Comparison of ENCODE assay signal across 8 cellular contexts in the genomic region with DNA sequence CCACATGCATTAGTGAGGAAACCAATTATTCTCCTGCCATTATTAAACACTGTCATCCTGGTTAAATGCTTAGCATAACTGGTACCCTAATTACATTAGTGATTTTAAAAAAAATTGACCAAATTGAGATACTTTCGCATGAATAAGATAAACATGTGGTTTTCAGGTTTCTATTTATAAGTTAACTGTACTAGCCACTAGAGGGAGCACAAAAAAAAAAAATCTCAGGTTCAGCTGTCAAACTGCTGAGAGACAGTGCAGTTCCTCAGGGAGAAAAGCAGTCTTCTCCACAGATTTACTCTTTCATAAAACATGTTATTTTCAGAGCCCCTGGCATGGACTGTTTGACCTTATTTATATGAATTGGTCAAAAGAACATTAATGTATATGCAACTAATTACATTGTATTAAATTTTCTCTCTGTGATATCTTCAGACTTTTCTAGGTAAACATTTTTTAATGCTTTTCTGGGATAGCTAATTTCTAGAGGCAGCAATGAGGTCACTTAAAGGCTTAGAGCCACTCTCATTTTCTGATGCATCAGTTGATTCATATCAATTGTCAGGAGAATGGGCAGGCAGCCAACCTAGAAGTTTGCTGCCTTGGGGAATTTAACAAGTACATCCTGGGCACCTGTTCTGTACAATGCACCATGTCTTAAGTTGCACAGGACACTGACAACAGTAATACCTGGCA.
DNase-seq lines count a peak whose midpoint lies in the region; ATAC-seq, FAIRE-seq and TF ChIP-seq lines count a peak whose summit lies in the region.

No MANE protein-coding gene starts in this region.

- intact Hi-C loops in body of pancreas (cut with DNase I), result loop anchor here (5.0 kb wide), 1 partner anchor 222 kb away; no protein-coding TSS in a partner anchor
- intact Hi-C loops in kidney (cut with DNase I), result no loop called here
- intact Hi-C loops in upper lobe of right lung (cut with DNase I), result loop anchor here (5.0 kb wide), 1 partner anchor 222 kb away; no protein-coding TSS in a partner anchor

- peak; percentile 94 for FAIRE-seq in kidney (lab: Jason Lieb, UNC)

- POLR2A ChIA-PET in AG04450 (lab: Yijun Ruan, JAX), result interaction anchor here (1.1 kb wide), 1 partner anchor 220 kb away, joined by 5 read pairs; no protein-coding TSS in a partner anchor

- no peak overlapping the region for H3K9ac ChIP-seq in kidney (ENCODE audit: low read length in 2 of 2)

- H3K9me3 ChIP-seq in AG04450 (ENCODE audit: control insufficient read depth, insufficient read depth, low read length) (no peaks in the 10 kb centered on the region), body of pancreas (no peaks in the 10 kb centered on the region), kidney (ENCODE audit: control insufficient read depth in 1 of 2, low read length in 2 of 2) (no peaks in the 10 kb centered on the region), upper lobe of right lung (no peaks in the 10 kb centered on the region)

- CTCF ChIA-PET in AG04450 (lab: Charles Lee), result interaction anchor here (0.5 to 3.4 kb wide), 38 partner anchors 9 to 1460 kb away, joined by 3 to 152 read pairs (median 4); a partner anchor contains a TSS

- no peak for TF ChIP-seq POLR2A in body of pancreas (IDR thresholded peaks at IDR 0.05)

- ATAC-seq in GM18498 (IDR thresholded peaks at IDR 0.05; ENCODE audit: unreplicated experiment) (peak; percentile 80), HG02973 (IDR thresholded peaks at IDR 0.05; ENCODE audit: unreplicated experiment) (peak; percentile 69), body of pancreas (peak; percentile 56), upper lobe of right lung (peak; percentile 72)

- H3K27me3 ChIP-seq in AG04450 (ENCODE audit: control insufficient read depth, insufficient read depth, low read length), result no peaks in the 10 kb centered on the region
- H3K27me3 ChIP-seq in body of pancreas, result no peaks in the 10 kb centered on the region
- no peaks in the 10 kb centered on the region for H3K27me3 ChIP-seq in upper lobe of right lung

- H3K4me3 ChIP-seq in AG04450 (ENCODE audit: low read depth, low read length) (no peak overlapping the region), body of pancreas (no peak overlapping the region), kidney (ENCODE audit: low read length in 2 of 2) (no peak overlapping the region), upper lobe of right lung (no peak overlapping the region)

- DNase-seq in AG04450 (ENCODE audit: low read depth, low spot score) (peak; percentile 7), NCI-H446 (lab: John Stamatoyannopoulos, UW) (peak; percentile 8 to 45), body of pancreas (peak in 1 of 4 donors; percentile 16), kidney (no peak), upper lobe of right lung (no peak)
- DNase-seq in stimulated activated CD4-positive, alpha-beta T cell treated with anti-CD3 and anti-CD28 coated beads, Interleukin-4, amount 100 ng/mL, for 1 hour, result no peak

- H3K27ac ChIP-seq in AG04450 (ENCODE audit: low read depth, low read length) (no peak overlapping the region), body of pancreas (no peak overlapping the region), kidney (ENCODE audit: low read depth in 2 of 2, low read length in 2 of 2) (no peak overlapping the region), upper lobe of right lung (no peak overlapping the region)

- peaks cover 0 to 10% of the 10 kb centered on the region in 2 donors for H3K36me3 ChIP-seq in body of pancreas (replicated peaks in 1 of 2; ENCODE audit: insufficient read depth in 1 of 2, low read depth in 2 of 2)
- H3K36me3 ChIP-seq in kidney (ENCODE audit: control insufficient read depth in 1 of 2, insufficient read depth in 2 of 2, low read length in 2 of 2), result peaks cover 34 to 60% of the 10 kb centered on the region in 2 donors
- H3K36me3 ChIP-seq in upper lobe of right lung, result peaks cover 95% of the 10 kb centered on the region

- WGBS in body of pancreas, 2 donors, result 3 to 8% methylated on average over 1 of the region's 1 CpG

- TF ChIP-seq CTCF in AG04450 (IDR thresholded peaks at IDR 0.05; ENCODE audit: low read depth, low read length), result peak; percentile 64
- peak; percentile 44 to 63 (median 57) for TF ChIP-seq CTCF in body of pancreas (IDR thresholded peaks at IDR 0.05)
- peak; percentile 60 for TF ChIP-seq CTCF in kidney (IDR thresholded peaks at IDR 0.05; ENCODE audit: borderline replicate concordance, extremely low read depth, insufficient read depth)
- TF ChIP-seq CTCF in upper lobe of right lung (IDR thresholded peaks at IDR 0.05), result peak; percentile 67

- H3K4me1 ChIP-seq in body of pancreas (no peaks in the 10 kb centered on the region), kidney (ENCODE audit: control insufficient read depth in 1 of 2, insufficient read depth in 1 of 2, low read depth in 1 of 2, low read length in 2 of 2) (no peaks in the 10 kb centered on the region), upper lobe of right lung (peaks cover 5% of the 10 kb centered on the region)

Comparison
In these comparisons a context has a peak if more than half of its experiments do, and no peak if none do; other contexts are left out.
1. DNase-seq: peak in AG04450 (single experiment) and NCI-H446 (2 of 2); none in kidney (single experiment), upper lobe of right lung (single experiment) and stimulated activated CD4-positive, alpha-beta T cell treated with anti-CD3 and anti-CD28 coated beads, Interleukin-4, amount 100 ng/mL, for 1 hour (single experiment).
2. Peak in every context shown above with its lines, with median percentiles within 50 percentile points of each other: CTCF ChIP-seq and ATAC-seq.